21 cellular contexts compared by ENCODE assay signal in the genomic region with DNA sequence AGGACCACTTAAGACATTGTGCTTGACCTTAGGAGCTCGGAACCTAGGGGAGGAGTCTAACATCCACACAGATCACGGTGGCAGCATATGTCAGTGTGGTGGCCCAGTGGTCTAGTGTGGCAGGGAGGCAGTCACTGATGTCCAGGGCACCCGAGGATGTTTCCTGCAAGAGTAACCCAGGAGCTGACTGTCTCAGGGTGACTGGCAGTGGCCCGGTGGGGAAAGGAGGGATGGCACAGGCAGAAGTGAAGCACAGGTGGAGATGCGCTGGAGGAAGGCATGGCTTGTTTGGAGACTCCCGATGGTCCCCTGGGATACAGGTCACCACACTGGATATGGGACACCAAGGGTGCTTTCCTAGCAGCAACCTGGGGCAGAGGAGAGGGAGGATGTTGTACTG. TPM values are rescaled to one million over a fixed set of nuclear protein-coding genes. Genes with fewer than 3 reads are reported as not detected.
DNase-seq lines count a peak whose midpoint lies in the region; TF ChIP-seq lines count a peak whose summit lies in the region.
"Had no signal": no experiment of that assay in that cellular context is flagged by ENCODE, and none has a peak within 500 bp of the region (broad histone marks: within the 10 kb centered on the region; RNA-seq: fewer than 3 reads in every experiment).

No MANE protein-coding gene starts in this region.

- H3K27ac Mint-ChIP-seq in Caco-2 (ENCODE audit: unreplicated experiment) (peak overlapping the region; percentile 72), glutamatergic neuron (ENCODE audit: unreplicated experiment) (peak overlapping the region; percentile 4), nephron progenitor cell (peak overlapping the region; percentile 86)
- H3K27ac Mint-ChIP-seq: CD4-positive, CD25-positive, alpha-beta regulatory T cell; CD8-positive, alpha-beta T cell; GM23338; H9 had no signal

- H3K9me3 ChIP-seq in Caco-2 (no peaks in the 10 kb centered on the region), sigmoid colon (no peaks in the 10 kb centered on the region)

- no peaks in the 10 kb centered on the region for H3K9me3 Mint-ChIP-seq in Caco-2 (ENCODE audit: unreplicated experiment)
- peaks cover 7% of the 10 kb centered on the region for H3K9me3 Mint-ChIP-seq in glutamatergic neuron (ENCODE audit: unreplicated experiment)
- H3K9me3 Mint-ChIP-seq in nephron progenitor cell = no peaks in the 10 kb centered on the region
- H3K9me3 Mint-ChIP-seq: CD8-positive, alpha-beta T cell; GM23338; H9 had no signal

- TF ChIP-seq CTCF in Caco-2 (IDR thresholded peaks at IDR 0.05; ENCODE audit: insufficient read depth in 1 of 2, low read depth in 1 of 2, low read length in 1 of 2, severe bottlenecking in 1 of 2, unreplicated experiment in 1 of 2) (no peak), glutamatergic neuron (IDR thresholded peaks at IDR 0.05; ENCODE audit: partially characterized antibody, unreplicated experiment) (no peak), nephron progenitor cell (IDR thresholded peaks at IDR 0.05) (no peak), sigmoid colon (IDR thresholded peaks at IDR 0.05) (no peak)

- CTCF ChIA-PET in Caco-2 (lab: Charles Lee) = no interaction called here

- intact Hi-C loops in Caco-2 (cut with micrococcal nuclease; ENCODE audit: unreplicated experiment) = no loop called here
- intact Hi-C loops in sigmoid colon (cut with DNase I) = no loop called here

- no peaks in the 10 kb centered on the region for H3K27me3 Mint-ChIP-seq in Caco-2 (ENCODE audit: insufficient read depth, unreplicated experiment)
- H3K27me3 Mint-ChIP-seq in glutamatergic neuron (ENCODE audit: unreplicated experiment) = peaks cover 4% of the 10 kb centered on the region
- H3K27me3 Mint-ChIP-seq in nephron progenitor cell (ENCODE audit: low read depth, poor library complexity) = peaks cover 27% of the 10 kb centered on the region

- no peaks in the 10 kb centered on the region for H3K27me3 ChIP-seq in Caco-2 (replicated peaks; ENCODE audit: control insufficient read depth, insufficient read depth, low read length)
- peaks cover 0 to 11% (median 0%) of the 10 kb centered on the region in 3 donors for H3K27me3 ChIP-seq in sigmoid colon

- TF ChIP-seq EP300 in sigmoid colon (IDR thresholded peaks at IDR 0.05) = no peak

- H3K4me1 ChIP-seq in Caco-2 = peaks cover 60% of the 10 kb centered on the region
- peaks cover 0 to 4% (median 2%) of the 10 kb centered on the region in 4 donors for H3K4me1 ChIP-seq in sigmoid colon

- peaks cover 44% of the 10 kb centered on the region for H3K4me1 Mint-ChIP-seq in Caco-2 (ENCODE audit: low read depth, unreplicated experiment)
- H3K4me1 Mint-ChIP-seq in glutamatergic neuron (ENCODE audit: low read depth, unreplicated experiment) = peaks cover 20% of the 10 kb centered on the region
- peaks cover 17% of the 10 kb centered on the region for H3K4me1 Mint-ChIP-seq in nephron progenitor cell

- POLR2A ChIA-PET in Caco-2 (lab: Charles Lee) = no interaction called here

- no peak for TF ChIP-seq POLR2A in sigmoid colon (IDR thresholded peaks at IDR 0.05)

- H3K36me3 ChIP-seq in Caco-2 (ENCODE audit: control insufficient read depth, insufficient read depth, low read length) (no peaks in the 10 kb centered on the region), sigmoid colon (no peaks in the 10 kb centered on the region)

- H3K4me3 Mint-ChIP-seq in Caco-2 (ENCODE audit: unreplicated experiment) = no peak overlapping the region
- no peak overlapping the region for H3K4me3 Mint-ChIP-seq in glutamatergic neuron (ENCODE audit: unreplicated experiment)
- no peak overlapping the region for H3K4me3 Mint-ChIP-seq in nephron progenitor cell
- H3K4me3 Mint-ChIP-seq: CD4-positive, CD25-positive, alpha-beta regulatory T cell; CD8-positive, alpha-beta T cell; GM23338; H9 had no signal

- H3K36me3 Mint-ChIP-seq in Caco-2 (ENCODE audit: insufficient read depth, unreplicated experiment) = no peaks in the 10 kb centered on the region
- H3K36me3 Mint-ChIP-seq in glutamatergic neuron (ENCODE audit: unreplicated experiment) = no peaks in the 10 kb centered on the region
- no peaks in the 10 kb centered on the region for H3K36me3 Mint-ChIP-seq in nephron progenitor cell (ENCODE audit: low read depth)
- H3K36me3 Mint-ChIP-seq: CD4-positive, CD25-positive, alpha-beta regulatory T cell; CD8-positive, alpha-beta T cell had no signal

- DNase-seq in Caco-2 (no peak), glutamatergic neuron (no peak), nephron progenitor cell (no peak), sigmoid colon (peak; percentile 57), amniotic stem cell (lab: John Stamatoyannopoulos, UW) (no peak), SKM-1 (lab: John Stamatoyannopoulos, UW; ENCODE audit: unreplicated experiment) (no peak)
- DNase-seq in activated T-cell treated with anti-CD3 and anti-CD28 coated beads, Interleukin-2, amount 50 U/mL, for 1 hour = no peak
- DNase-seq: CD4-positive, CD25-positive, alpha-beta regulatory T cell; CD8-positive, alpha-beta T cell; DMS 273 treated with DMSO at 0.1 percent for 48 hours; DMS79; EL; GDM1; H9 had no signal

- 78 to 85% methylated on average over 6 of the region's 6 CpGs for WGBS in sigmoid colon, 2 donors

- no peak overlapping the region for H3K27ac ChIP-seq in sigmoid colon
- H3K27ac ChIP-seq: C4-2B had no signal

- no TSS peak for BruUV-seq in Caco-2 (replicated peaks; lab: Mats Ljungman, UMichigan)

- no peak overlapping the region for H3K4me3 ChIP-seq in Caco-2 (ENCODE audit: low read depth, low read length)
- no peak overlapping the region for H3K4me3 ChIP-seq in sigmoid colon
- H3K4me3 ChIP-seq: GM12878, GM23338 had no signal

RNA-seq across cellular contexts. Expression of a gene that starts 16.3 kb away (rescaled TPM):
- total RNA-seq in Caco-2 (2022) = not detected in 2 replicates
- 0.10 TPM for total RNA-seq in glutamatergic neuron (ENCODE audit: unreplicated experiment)
- total RNA-seq in sigmoid colon = not detected
- under 1 TPM in 1 of 3 donors, not detected in 2; 0.98 TPM for polyA plus RNA-seq in sigmoid colon
- total RNA-seq: A172, A673, H4, H9 had no signal
- polyA plus RNA-seq: BJ; CD4-positive, CD25-positive, alpha-beta regulatory T cell had no signal

RNA-seq across cellular contexts. Expression of a gene that starts 26.6 kb away (rescaled TPM):
- 199 and 235 TPM in 2 replicates for total RNA-seq in Caco-2 (2022)
- not detected for total RNA-seq in glutamatergic neuron (ENCODE audit: unreplicated experiment)
- 1 to 10 TPM in 3 of 4 donors, not detected in 1; 2.2 to 9.1 (median 2.6) TPM for total RNA-seq in sigmoid colon
- 10 to 100 TPM in 1 of 3 donors, 1 to 10 TPM in 2; 1.2 to 28.8 (median 4.9) TPM for polyA plus RNA-seq in sigmoid colon
- total RNA-seq: A673; CD4-positive, CD25-positive, alpha-beta regulatory T cell; CD8-positive, alpha-beta T cell; H4; H9 had no signal
- polyA plus RNA-seq: CD4-positive, CD25-positive, alpha-beta regulatory T cell; GM23338 had no signal

RNA-seq across cellular contexts. Expression of a gene that starts 37.5 kb away (rescaled TPM):
- total RNA-seq in Caco-2 (2022) (19.7 and 25.9 TPM in 2 replicates), glutamatergic neuron (ENCODE audit: unreplicated experiment) (not detected), sigmoid colon (not detected)
- polyA plus RNA-seq in sigmoid colon = not detected
- total RNA-seq: A673; CD4-positive, CD25-positive, alpha-beta regulatory T cell; CD8-positive, alpha-beta T cell; GM23338; H4; H9 had no signal
- polyA plus RNA-seq: BJ; CD4-positive, CD25-positive, alpha-beta regulatory T cell; GM23338 had no signal

Comparison
In these comparisons a context has a peak if more than half of its experiments do, and no peak if none do; other contexts are left out.
1. H3K27ac Mint-ChIP-seq: peak in every context shown above with its lines; median percentile 86 in nephron progenitor cell; 72 in Caco-2; 4 in glutamatergic neuron.
2. RNA of a gene that starts 26.6 kb away (total RNA-seq): 199 to 235 TPM in Caco-2; 2.2 to 9.1 TPM in sigmoid colon and not detected in glutamatergic neuron (single experiment); every median in the first group is over 10 times any median in the second.
3. RNA of a gene that starts 37.5 kb away (total RNA-seq): 19.7 to 25.9 TPM in Caco-2; not detected in glutamatergic neuron (single experiment) and not detected in sigmoid colon; every median in the first group is over 10 times any median in the second.